Comparison of ENCODE assay signal across 8 cellular contexts in the genomic region with DNA sequence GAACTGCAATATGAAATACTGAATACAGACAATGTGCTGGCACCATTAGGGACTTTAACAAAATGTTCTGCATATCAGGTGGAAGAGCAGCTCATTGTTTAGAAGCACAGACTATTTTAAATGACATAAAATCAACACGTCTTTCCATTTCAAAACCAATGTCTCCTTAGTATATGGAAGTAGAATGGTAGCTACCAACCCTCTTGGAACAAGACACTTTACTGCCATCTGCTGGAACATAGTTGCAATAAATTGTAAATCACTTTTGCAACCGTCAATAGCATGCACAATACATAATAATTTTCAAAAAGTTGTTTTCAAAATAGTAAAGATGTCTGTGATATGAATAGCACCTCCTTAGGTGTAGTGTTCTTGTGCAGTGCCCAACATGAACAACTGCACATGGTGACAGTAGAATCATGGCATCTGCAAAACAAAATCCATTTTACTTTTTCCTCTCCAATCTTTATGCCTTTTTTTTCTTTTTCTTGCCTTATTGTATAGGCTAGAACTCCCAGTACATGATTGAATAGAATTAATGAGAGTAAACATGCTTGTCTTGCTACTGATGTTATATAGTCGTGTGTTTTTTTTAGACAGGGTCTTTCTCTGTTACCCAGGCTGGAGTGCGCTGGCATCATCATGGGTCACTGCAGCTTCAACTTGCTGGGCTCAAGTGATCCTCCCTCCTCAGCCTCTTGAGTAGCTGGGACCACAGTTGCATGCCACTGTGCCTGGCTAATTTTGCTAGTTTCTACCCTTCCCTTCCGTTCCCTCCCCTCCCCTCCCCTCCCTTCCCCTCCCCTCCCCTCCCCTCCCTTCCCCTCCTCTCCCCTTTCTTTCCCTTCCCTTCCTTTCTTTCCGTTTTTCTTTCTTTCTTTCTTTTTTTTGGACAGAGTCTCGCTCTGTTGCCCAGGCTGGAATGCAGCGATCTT. TPM values are rescaled to one million over a fixed set of nuclear protein-coding genes. Genes with fewer than 3 reads are reported as not detected.
DNase-seq lines count a peak whose midpoint lies in the region; ATAC-seq and TF ChIP-seq lines count a peak whose summit lies in the region.

No MANE protein-coding gene starts in this region.

- H3K36me3 ChIP-seq in upper lobe of right lung, result no peaks in the 10 kb centered on the region

- TF ChIP-seq CTCF in GM13977 (IDR thresholded peaks at IDR 0.05; ENCODE audit: extremely low read depth, insufficient read depth, missing control alignments), result peak; percentile 62
- peak; percentile 67 for TF ChIP-seq CTCF in upper lobe of right lung (IDR thresholded peaks at IDR 0.05)

- DNase-seq in Ammon's horn (ENCODE audit: low spot score) (peak; percentile 54), GM13977 (ENCODE audit: low spot score) (peak; percentile 47), NCI-H226 (peak; percentile 33), amniotic stem cell (lab: John Stamatoyannopoulos, UW) (peak; percentile 27), inferior parietal cortex (ENCODE audit: extremely low spot score) (peak; percentile 47), upper lobe of right lung (no peak), islet precursor cell (no peak)

- ATAC-seq in upper lobe of right lung (peak; percentile 82), GM18867 (IDR thresholded peaks at IDR 0.05; ENCODE audit: unreplicated experiment) (no peak)

- intact Hi-C loops in upper lobe of right lung (cut with DNase I), result no loop called here

- H3K9me3 ChIP-seq in upper lobe of right lung, result no peaks in the 10 kb centered on the region

- H3K4me3 ChIP-seq in upper lobe of right lung, result no peak overlapping the region

- in situ Hi-C loops in GM13977 (cut with MboI; ENCODE audit: low pct_unique_long_range_greater_than_20kb, low sequenced_read_pairs, unreplicated experiment), result loop anchor here (10.0 kb wide), 1 partner anchor 65 kb away; no protein-coding TSS in a partner anchor

- no peak overlapping the region for H3K27ac ChIP-seq in upper lobe of right lung

- H3K27me3 ChIP-seq in upper lobe of right lung, result no peaks in the 10 kb centered on the region

- no peaks in the 10 kb centered on the region for H3K4me1 ChIP-seq in upper lobe of right lung

RNA-seq across cellular contexts. Expression of gene LYPD5, which starts 7.8 kb away (rescaled TPM):
- total RNA-seq in upper lobe of right lung, result 3.6 TPM

RNA-seq across cellular contexts. Expression of gene ZNF283, which starts 17.1 kb away (rescaled TPM):
- total RNA-seq in upper lobe of right lung, result 11.7 TPM

RNA-seq across cellular contexts. Expression of gene KCNN4, which starts 29.3 kb away (rescaled TPM):
- 7.3 TPM for total RNA-seq in upper lobe of right lung

RNA-seq across cellular contexts. Expression of gene SMG9, which starts 55.3 kb away (rescaled TPM):
- total RNA-seq in upper lobe of right lung, result 44.7 TPM

Comparison
In these comparisons a context has a peak if more than half of its experiments do, and no peak if none do; other contexts are left out.
1. DNase-seq: peak in Ammon's horn (single experiment), GM13977 (single experiment), NCI-H226 (single experiment), amniotic stem cell (single experiment) and inferior parietal cortex (single experiment); none in upper lobe of right lung (single experiment) and islet precursor cell (single experiment).